ENCODE assay signal across 27 cellular contexts in the genomic region with DNA sequence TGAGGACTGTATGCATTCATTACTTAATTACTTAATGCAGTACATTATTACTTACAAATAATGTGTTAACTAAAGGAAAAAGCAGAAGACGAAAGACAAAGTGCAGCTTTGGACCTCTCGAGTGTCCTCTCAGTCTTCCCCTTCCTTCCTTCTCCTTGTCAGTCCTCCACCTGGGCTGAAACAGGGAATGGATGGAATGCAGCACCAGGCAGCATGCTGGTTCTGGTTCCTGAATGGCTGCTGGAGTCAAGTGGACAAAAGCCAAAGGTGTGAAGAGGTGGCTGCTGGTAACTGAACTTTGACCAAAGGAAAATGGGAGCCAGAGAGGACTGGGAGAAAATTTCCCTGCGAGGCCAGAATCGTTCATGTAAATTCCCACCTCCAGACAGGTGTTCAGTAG.
"Had no signal": no experiment of that assay in that cellular context is flagged by ENCODE, and none has a peak within 500 bp of the region (broad histone marks: within the 10 kb centered on the region; RNA-seq: fewer than 3 reads in every experiment).

No MANE protein-coding gene starts in this region.

- H3K4me3 Mint-ChIP-seq: nephron; neural progenitor cell; stimulated activated effector memory CD8-positive, alpha-beta T cell treated with anti-CD3 and anti-CD28 coated beads, Interleukin-12 subunit alpha, Interleukin-12 subunit beta, amount 100 ng/mL, for 72 hours; stimulated activated naive B cell treated with anti-CD40 and anti-IgM and Interleukin-4, amounts not matched to agents 10 μg/mL and 1 μg/mL and 100 μg/mL, for 72 hours; stimulated activated naive CD8-positive, alpha-beta T cell treated with anti-CD3 and anti-CD28 coated beads, Interleukin-15, Interleukin-2, amounts not matched to agents 100 ng/mL and 50 ng/mL, for 24 hours had no signal

- H3K27ac Mint-ChIP-seq: nephron; neural progenitor cell; progenitor cell of endocrine pancreas; stimulated activated effector memory CD8-positive, alpha-beta T cell treated with anti-CD3 and anti-CD28 coated beads, Interleukin-12 subunit alpha, Interleukin-12 subunit beta, amount 100 ng/mL, for 72 hours; stimulated activated naive B cell treated with anti-CD40 and anti-IgM and Interleukin-4, amounts not matched to agents 10 μg/mL and 1 μg/mL and 100 μg/mL, for 72 hours; stimulated activated naive CD8-positive, alpha-beta T cell treated with anti-CD3 and anti-CD28 coated beads, Interleukin-15, Interleukin-2, amounts not matched to agents 100 ng/mL and 50 ng/mL, for 24 hours had no signal

- H2AFZ ChIP-seq: neural progenitor cell, parathyroid adenoma had no signal

- ATAC-seq: psoas muscle; right cardiac atrium; right lobe of liver; stimulated activated effector memory CD8-positive, alpha-beta T cell treated with anti-CD3 and anti-CD28 coated beads, Interleukin-12 subunit alpha, Interleukin-12 subunit beta, amount 100 ng/mL, for 72 hours; stimulated activated naive B cell treated with anti-CD40 and anti-IgM and Interleukin-4, amounts not matched to agents 10 μg/mL and 1 μg/mL and 100 μg/mL, for 72 hours had no signal

- H3K9me3 ChIP-seq: ovary, psoas muscle, sigmoid colon, stomach, thoracic aorta, thyroid gland, tibial nerve, upper lobe of left lung, vagina had no signal

- H3K4me1 Mint-ChIP-seq: stimulated activated effector memory CD8-positive, alpha-beta T cell treated with anti-CD3 and anti-CD28 coated beads, Interleukin-12 subunit alpha, Interleukin-12 subunit beta, amount 100 ng/mL, for 72 hours; stimulated activated naive B cell treated with anti-CD40 and anti-IgM and Interleukin-4, amounts not matched to agents 10 μg/mL and 1 μg/mL and 100 μg/mL, for 72 hours had no signal

- H3K27ac ChIP-seq: neural progenitor cell, ovary, parathyroid adenoma, psoas muscle, right lobe of liver, stomach, thoracic aorta, thyroid gland, tibial nerve, upper lobe of left lung, vagina had no signal

- DNase-seq: occipital lobe; ovary; posterior cingulate gyrus; psoas muscle; right cardiac atrium; right lobe of liver; sigmoid colon; small intestine; stimulated activated CD4-positive, alpha-beta T cell treated with anti-CD3 and anti-CD28 coated beads, Interleukin-15, amount 100 ng/mL, for 24 hours; stimulated activated CD4-positive, alpha-beta T cell treated with anti-CD3 and anti-CD28 coated beads, Interleukin-2, amount 100 ng/mL, for 24 hours; stimulated activated CD4-positive, alpha-beta T cell treated with anti-CD3 and anti-CD28 coated beads, Interleukin-2, amount 100 ng/mL, for 48 hours; stimulated activated CD4-positive, alpha-beta T cell treated with anti-CD3 and anti-CD28 coated beads, Interleukin-4, amount 100 ng/mL, for 24 hours; stimulated activated naive B cell treated with anti-CD40 and anti-IgM and Interleukin-4, amounts not matched to agents 10 μg/mL and 1 μg/mL and 100 μg/mL, for 72 hours; stimulated activated naive CD4-positive, alpha-beta T cell treated with Interleukin-2 at 50 U/mL for 16 hours; stomach; thyroid gland; upper lobe of left lung had no signal

- H3K4me2 ChIP-seq: neural progenitor cell had no signal

- H3K27me3 ChIP-seq: neural progenitor cell, ovary, right lobe of liver, sigmoid colon, stomach, thyroid gland, tibial nerve, upper lobe of left lung, vagina had no signal

- H3K36me3 Mint-ChIP-seq: neural progenitor cell; stimulated activated effector memory CD8-positive, alpha-beta T cell treated with anti-CD3 and anti-CD28 coated beads, Interleukin-12 subunit alpha, Interleukin-12 subunit beta, amount 100 ng/mL, for 72 hours; stimulated activated naive B cell treated with anti-CD40 and anti-IgM and Interleukin-4, amounts not matched to agents 10 μg/mL and 1 μg/mL and 100 μg/mL, for 72 hours had no signal

- H3K79me2 ChIP-seq: parathyroid adenoma had no signal

- H3K36me3 ChIP-seq: neural progenitor cell, ovary, right lobe of liver, sigmoid colon, stomach, thoracic aorta, thyroid gland, tibial nerve, upper lobe of left lung, vagina had no signal

- H3K9me3 Mint-ChIP-seq: neural progenitor cell; stimulated activated effector memory CD8-positive, alpha-beta T cell treated with anti-CD3 and anti-CD28 coated beads, Interleukin-12 subunit alpha, Interleukin-12 subunit beta, amount 100 ng/mL, for 72 hours; stimulated activated naive B cell treated with anti-CD40 and anti-IgM and Interleukin-4, amounts not matched to agents 10 μg/mL and 1 μg/mL and 100 μg/mL, for 72 hours; stimulated activated naive CD8-positive, alpha-beta T cell treated with anti-CD3 and anti-CD28 coated beads, Interleukin-15, Interleukin-2, amounts not matched to agents 100 ng/mL and 50 ng/mL, for 24 hours had no signal

- H3K27me3 Mint-ChIP-seq: progenitor cell of endocrine pancreas; stimulated activated naive B cell treated with anti-CD40 and anti-IgM and Interleukin-4, amounts not matched to agents 10 μg/mL and 1 μg/mL and 100 μg/mL, for 72 hours; stimulated activated naive CD8-positive, alpha-beta T cell treated with anti-CD3 and anti-CD28 coated beads, Interleukin-15, Interleukin-2, amounts not matched to agents 100 ng/mL and 50 ng/mL, for 24 hours had no signal

- H3K9ac ChIP-seq: neural progenitor cell, parathyroid adenoma had no signal

- H3K4me3 ChIP-seq: neural progenitor cell, ovary, psoas muscle, right lobe of liver, sigmoid colon, stomach, thoracic aorta, thyroid gland, tibial nerve, upper lobe of left lung, vagina had no signal

- H3K4me1 ChIP-seq: parathyroid adenoma, psoas muscle, right lobe of liver, sigmoid colon, stomach, thyroid gland, upper lobe of left lung, vagina had no signal

- FAIRE-seq: small intestine, urothelium cell line had no signal
